Comparison of ENCODE assay signal across 34 cellular contexts in genomic region chr16:5022521-5022920, GRCh38. TPM values are rescaled to one million over a fixed set of nuclear protein-coding genes. Genes with fewer than 3 reads are reported as not detected.
"Had no signal": no experiment of that assay in that cellular context is flagged by ENCODE, and none has a peak within 500 bp of the region (broad histone marks: within the 10 kb centered on the region; RNA-seq: fewer than 3 reads in every experiment).

No MANE protein-coding gene starts in this region.

- H3K27ac Mint-ChIP-seq: activated B cell treated with CpG ODN at 0.5 μM for 24 hours; activated CD4-positive, alpha-beta memory T cell treated with anti-CD3 and anti-CD28 coated beads for 36 hours; activated naive CD8-positive, alpha-beta T cell treated with anti-CD3 and anti-CD28 coated beads for 36 hours; activated T-cell treated with anti-CD3 and anti-CD28 coated beads, Interleukin-2, amount 50 U/mL, for 72 hours; activated T-helper 17 cell treated with anti-CD3 and anti-CD28 coated beads, Interleukin-2, amount 50 U/mL, for 72 hours; IgD-negative memory B cell had no signal

- DNase-seq: activated B cell treated with CpG ODN at 0.5 μM for 24 hours; activated CD4-positive, alpha-beta memory T cell treated with anti-CD3 and anti-CD28 coated beads for 36 hours; activated CD4-positive, alpha-beta T cell treated with anti-CD3 and anti-CD28 coated beads for 4 hours; activated CD4-positive, alpha-beta T cell treated with anti-CD3 and anti-CD28 coated beads, Interleukin-2, amount 50 U/mL, for 1 hour; activated CD4-positive, CD25-positive, alpha-beta regulatory T cell treated with anti-CD3 and anti-CD28 coated beads, Interleukin-2, amount 50 U/mL, for 72 hours; activated effector memory CD4-positive, alpha-beta T cell treated with anti-CD3 and anti-CD28 coated beads, Interleukin-2, amount 50 U/mL, for 16 hours; activated naive CD4-positive, alpha-beta T cell; activated naive CD4-positive, alpha-beta T cell treated with anti-CD3 and anti-CD28 coated beads, Interleukin-2, amount 50 U/mL, for 16 hours; activated naive CD8-positive, alpha-beta T cell treated with anti-CD3 and anti-CD28 coated beads for 36 hours; activated T-cell treated with anti-CD3 and anti-CD28 coated beads, Interleukin-2, amount 50 U/mL, for 1 hour; activated T-cell treated with anti-CD3 and anti-CD28 coated beads, Interleukin-2, amount 50 U/mL, for 72 hours; amniotic stem cell; Karpas-422; KBM-7; NCI-H1105; NCI-H1417 treated with DMSO at 0.1 percent for 48 hours; NCI-H1694; NCI-H2029; NCI-H345; NCI-H524 treated with DMSO at 0.1 percent for 48 hours; PC-3; SW 1271; T-helper 1 cell; T-helper 2 cell; T-helper 9 cell had no signal

- H3K4me3 Mint-ChIP-seq: activated B cell treated with CpG ODN at 0.5 μM for 24 hours; activated CD4-positive, alpha-beta memory T cell treated with anti-CD3 and anti-CD28 coated beads for 36 hours; activated naive CD8-positive, alpha-beta T cell treated with anti-CD3 and anti-CD28 coated beads for 36 hours; activated T-cell treated with anti-CD3 and anti-CD28 coated beads, Interleukin-2, amount 50 U/mL, for 72 hours; activated T-helper 17 cell treated with anti-CD3 and anti-CD28 coated beads, Interleukin-2, amount 50 U/mL, for 72 hours; IgD-negative memory B cell had no signal

- H3K36me3 Mint-ChIP-seq: activated CD4-positive, alpha-beta memory T cell treated with anti-CD3 and anti-CD28 coated beads for 36 hours; activated naive CD8-positive, alpha-beta T cell treated with anti-CD3 and anti-CD28 coated beads for 36 hours; IgD-negative memory B cell had no signal

- H3K27me3 Mint-ChIP-seq: activated B cell treated with CpG ODN at 0.5 μM for 24 hours; activated CD4-positive, alpha-beta memory T cell treated with anti-CD3 and anti-CD28 coated beads for 36 hours; activated naive CD8-positive, alpha-beta T cell treated with anti-CD3 and anti-CD28 coated beads for 36 hours; activated T-helper 17 cell treated with anti-CD3 and anti-CD28 coated beads, Interleukin-2, amount 50 U/mL, for 72 hours; IgD-negative memory B cell had no signal

- H3K9me3 Mint-ChIP-seq: activated B cell treated with CpG ODN at 0.5 μM for 24 hours; activated CD4-positive, alpha-beta memory T cell treated with anti-CD3 and anti-CD28 coated beads for 36 hours; activated naive CD8-positive, alpha-beta T cell treated with anti-CD3 and anti-CD28 coated beads for 36 hours; activated T-cell treated with anti-CD3 and anti-CD28 coated beads, Interleukin-2, amount 50 U/mL, for 72 hours; activated T-helper 17 cell treated with anti-CD3 and anti-CD28 coated beads, Interleukin-2, amount 50 U/mL, for 72 hours; IgD-negative memory B cell had no signal

- H3K27ac ChIP-seq: ascending aorta, cardiac muscle cell, RWPE1 had no signal

- ATAC-seq: activated T-cell treated with anti-CD3 and anti-CD28 coated beads, Interleukin-2, amount 50 U/mL, for 72 hours; activated T-helper 17 cell treated with anti-CD3 and anti-CD28 coated beads, Interleukin-2, amount 50 U/mL, for 72 hours; PC-3; Right ventricle myocardium inferior had no signal

- H3K4me1 Mint-ChIP-seq: activated B cell treated with CpG ODN at 0.5 μM for 24 hours; activated naive CD8-positive, alpha-beta T cell treated with anti-CD3 and anti-CD28 coated beads for 36 hours; activated T-helper 17 cell treated with anti-CD3 and anti-CD28 coated beads, Interleukin-2, amount 50 U/mL, for 72 hours had no signal

RNA-seq across cellular contexts. Expression of gene C16orf89, which starts 43.2 kb away (rescaled TPM):
- total RNA-seq: activated B cell treated with CpG ODN at 0.5 μM for 24 hours; activated CD4-positive, alpha-beta memory T cell treated with anti-CD3 and anti-CD28 coated beads for 36 hours; activated CD8-positive, alpha-beta memory T cell treated with anti-CD3 and anti-CD28 coated beads for 36 hours; activated naive CD8-positive, alpha-beta T cell treated with anti-CD3 and anti-CD28 coated beads for 36 hours; activated T-cell treated with anti-CD3 and anti-CD28 coated beads, Interleukin-2, amount 50 U/mL, for 72 hours; activated T-helper 17 cell treated with anti-CD3 and anti-CD28 coated beads, Interleukin-2, amount 50 U/mL, for 72 hours; cardiac muscle cell; MCF 10A; NCI-H460; PC-3 had no signal
